In genomic region chr13:79395881-79396280, GRCh38 we compare ENCODE assay signal across 14 cellular contexts.
"Had no signal": no experiment of that assay in that cellular context is flagged by ENCODE, and none has a peak within 500 bp of the region (broad histone marks: within the 10 kb centered on the region; RNA-seq: fewer than 3 reads in every experiment).

No MANE protein-coding gene starts in this region.

- H3K27ac ChIP-seq: ascending aorta, hepatocyte, neural progenitor cell, pancreas had no signal

- H3K9ac ChIP-seq: neural progenitor cell had no signal

- H3K27me3 Mint-ChIP-seq: activated CD4-positive, alpha-beta memory T cell treated with anti-CD3 and anti-CD28 coated beads for 36 hours; stimulated activated naive CD8-positive, alpha-beta T cell treated with anti-CD3 and anti-CD28 coated beads, Interleukin-15, Interleukin-2, amounts not matched to agents 100 ng/mL and 50 ng/mL, for 24 hours had no signal

- FAIRE-seq: colon, pancreas had no signal

- H3K4me1 Mint-ChIP-seq: neural progenitor cell had no signal

- H3K9me3 ChIP-seq: pancreas, upper lobe of left lung had no signal

- DNase-seq: activated CD4-positive, alpha-beta memory T cell treated with anti-CD3 and anti-CD28 coated beads for 36 hours; left ventricle myocardium superior; mesendoderm; pancreas; stimulated activated CD4-positive, alpha-beta T cell treated with anti-CD3 and anti-CD28 coated beads, Interleukin-4, amount 100 ng/mL, for 1 hour; stimulated activated CD8-positive, alpha-beta memory T cell treated with anti-CD3 and anti-CD28 coated beads, Interleukin-4, amount 100 ng/mL, for 48 hours; T1000; upper lobe of left lung had no signal

- H3K4me3 Mint-ChIP-seq: activated CD4-positive, alpha-beta memory T cell treated with anti-CD3 and anti-CD28 coated beads for 36 hours; neural progenitor cell; stimulated activated naive CD8-positive, alpha-beta T cell treated with anti-CD3 and anti-CD28 coated beads, Interleukin-15, Interleukin-2, amounts not matched to agents 100 ng/mL and 50 ng/mL, for 24 hours had no signal

- H2AFZ ChIP-seq: hepatocyte, neural progenitor cell had no signal

- H3K27me3 ChIP-seq: ascending aorta, hepatocyte, neural progenitor cell, pancreas, upper lobe of left lung had no signal

- H3K4me3 ChIP-seq: ascending aorta, hepatocyte, neural progenitor cell, pancreas, upper lobe of left lung had no signal

- H3K4me2 ChIP-seq: hepatocyte, neural progenitor cell had no signal

- H3K27ac Mint-ChIP-seq: activated CD4-positive, alpha-beta memory T cell treated with anti-CD3 and anti-CD28 coated beads for 36 hours; activated naive CD4-positive, alpha-beta T cell treated with anti-CD3 and anti-CD28 coated beads, Interleukin-2, amount 50 U/mL, for 72 hours; neural progenitor cell; stimulated activated naive CD8-positive, alpha-beta T cell treated with anti-CD3 and anti-CD28 coated beads, Interleukin-15, Interleukin-2, amounts not matched to agents 100 ng/mL and 50 ng/mL, for 24 hours had no signal

- ATAC-seq: activated naive CD4-positive, alpha-beta T cell treated with anti-CD3 and anti-CD28 coated beads, Interleukin-2, amount 50 U/mL, for 72 hours; left ventricle myocardium superior; pancreas had no signal
